ENCODE assay signal across 22 cellular contexts in the genomic region with DNA sequence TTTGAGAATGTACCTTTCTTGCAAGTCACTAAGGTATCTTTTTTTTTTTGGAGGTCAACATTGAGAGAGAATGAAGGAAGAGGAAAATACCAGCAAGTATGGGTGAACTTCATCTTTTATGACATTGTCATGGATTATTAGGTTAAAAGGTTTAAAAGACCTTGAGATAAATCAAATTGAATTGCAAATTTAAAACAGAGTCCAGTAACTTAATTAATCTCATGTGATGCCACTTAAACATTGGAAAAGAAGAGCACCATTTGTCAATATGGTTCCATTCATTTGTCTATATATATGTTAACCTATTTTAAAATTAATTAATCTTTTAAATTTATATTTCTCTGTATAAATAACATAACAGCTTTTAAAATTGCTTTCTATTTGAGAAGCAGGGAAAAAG.
"Had no signal": no experiment of that assay in that cellular context is flagged by ENCODE, and none has a peak within 500 bp of the region (broad histone marks: within the 10 kb centered on the region; RNA-seq: fewer than 3 reads in every experiment).

No MANE protein-coding gene starts in this region.

- H3K27ac Mint-ChIP-seq: immature natural killer cell; natural killer cell treated with Interleukin-12 subunit alpha and Interleukin-12 subunit beta and Interleukin-15 and Interleukin-18, amount 100 ng/mL, for 72 hours; neural progenitor cell; progenitor cell of endocrine pancreas; stimulated activated effector memory CD8-positive, alpha-beta T cell treated with anti-CD3 and anti-CD28 coated beads, Interleukin-12 subunit alpha, Interleukin-12 subunit beta, amount 100 ng/mL, for 72 hours had no signal

- H3K4me1 ChIP-seq: upper lobe of right lung, vagina had no signal

- ATAC-seq: foreskin keratinocyte; left cardiac atrium; left ventricle myocardium superior; natural killer cell treated with Interleukin-12 subunit alpha and Interleukin-12 subunit beta and Interleukin-15 and Interleukin-18, amount 100 ng/mL, for 72 hours; right cardiac atrium; stimulated activated effector memory CD8-positive, alpha-beta T cell treated with anti-CD3 and anti-CD28 coated beads, Interleukin-12 subunit alpha, Interleukin-12 subunit beta, amount 100 ng/mL, for 72 hours; stimulated activated naive CD8-positive, alpha-beta T cell treated with anti-CD3 and anti-CD28 coated beads, Interleukin-15, Interleukin-2, amounts not matched to agents 100 U/mL and 50 U/mL, for 24 hours; upper lobe of right lung had no signal

- H3K9me3 ChIP-seq: ovary, tibial artery, upper lobe of right lung, vagina had no signal

- H3K9me3 Mint-ChIP-seq: natural killer cell treated with Interleukin-12 subunit alpha and Interleukin-12 subunit beta and Interleukin-15 and Interleukin-18, amount 100 ng/mL, for 72 hours; neural progenitor cell; stimulated activated effector memory CD8-positive, alpha-beta T cell treated with anti-CD3 and anti-CD28 coated beads, Interleukin-12 subunit alpha, Interleukin-12 subunit beta, amount 100 ng/mL, for 72 hours had no signal

- H3K27ac ChIP-seq: foreskin keratinocyte, neural progenitor cell, ovary, tibial artery, upper lobe of right lung, vagina had no signal

- H3K36me3 ChIP-seq: neural progenitor cell, ovary, tibial artery, upper lobe of right lung, vagina had no signal

- H3K27me3 Mint-ChIP-seq: progenitor cell of endocrine pancreas had no signal

- H3K4me1 Mint-ChIP-seq: immature natural killer cell; stimulated activated effector memory CD8-positive, alpha-beta T cell treated with anti-CD3 and anti-CD28 coated beads, Interleukin-12 subunit alpha, Interleukin-12 subunit beta, amount 100 ng/mL, for 72 hours had no signal

- H3K36me3 Mint-ChIP-seq: immature natural killer cell; natural killer cell treated with Interleukin-12 subunit alpha and Interleukin-12 subunit beta and Interleukin-15 and Interleukin-18, amount 100 ng/mL, for 72 hours; neural progenitor cell had no signal

- DNase-seq: effector memory CD4-positive, alpha-beta T cell; erythroblast; immature natural killer cell; kidney; left cardiac atrium; left ventricle myocardium superior; midbrain; nucleus accumbens; ovary; right cardiac atrium; small intestine; stimulated activated CD4-positive, alpha-beta T cell treated with anti-CD3 and anti-CD28 coated beads, Interleukin-2, amount 100 ng/mL, for 48 hours; stimulated activated naive CD8-positive, alpha-beta T cell treated with anti-CD3 and anti-CD28 coated beads, Interleukin-15, Interleukin-2, amounts not matched to agents 100 U/mL and 50 U/mL, for 24 hours; tibial artery; upper lobe of right lung had no signal

- H3K27me3 ChIP-seq: foreskin keratinocyte, neural progenitor cell, ovary, tibial artery, upper lobe of right lung, vagina had no signal

- H3K9ac ChIP-seq: neural progenitor cell had no signal

- H3K4me3 ChIP-seq: lung, neural progenitor cell, ovary, tibial artery, upper lobe of right lung, vagina had no signal

- H3K4me3 Mint-ChIP-seq: immature natural killer cell; natural killer cell treated with Interleukin-12 subunit alpha and Interleukin-12 subunit beta and Interleukin-15 and Interleukin-18, amount 100 ng/mL, for 72 hours; neural progenitor cell; stimulated activated effector memory CD8-positive, alpha-beta T cell treated with anti-CD3 and anti-CD28 coated beads, Interleukin-12 subunit alpha, Interleukin-12 subunit beta, amount 100 ng/mL, for 72 hours had no signal
